18 cellular contexts compared by ENCODE assay signal in genomic region chrX:80432863-80433262, GRCh38. TPM values are rescaled to one million over a fixed set of nuclear protein-coding genes. Genes with fewer than 3 reads are reported as not detected.
DNase-seq lines count a peak whose midpoint lies in the region; ATAC-seq and TF ChIP-seq lines count a peak whose summit lies in the region.
"Had no signal": no experiment of that assay in that cellular context is flagged by ENCODE, and none has a peak within 500 bp of the region (broad histone marks: within the 10 kb centered on the region; RNA-seq: fewer than 3 reads in every experiment).

No MANE protein-coding gene starts in this region.

- no peaks in the 10 kb centered on the region for H3K36me3 ChIP-seq in thoracic aorta
- H3K36me3 ChIP-seq: neutrophil had no signal

- H3K4me1 ChIP-seq in thoracic aorta (ENCODE audit: control insufficient read depth in 1 of 2, low read depth in 2 of 2), result no peaks in the 10 kb centered on the region

- no peak overlapping the region for H3K4me3 Mint-ChIP-seq in chondrocyte (ENCODE audit: unreplicated experiment)
- H3K4me3 Mint-ChIP-seq: T-cell had no signal

- intact Hi-C loops in Right ventricle myocardium superior (cut with DNase I), result no loop called here
- intact Hi-C loops in Right ventricle myocardium inferior (cut with DNase I), result no loop called here

- no peaks in the 10 kb centered on the region for H3K27me3 ChIP-seq in thoracic aorta (replicated peaks; ENCODE audit: insufficient read depth)
- H3K27me3 ChIP-seq: neutrophil had no signal

- no peak for ATAC-seq in Right ventricle myocardium superior (ENCODE audit: poor library complexity)
- no peak for ATAC-seq in Right ventricle myocardium inferior
- no peak for ATAC-seq in thoracic aorta (ENCODE audit: insufficient number of reproducible peaks, low FRiP score, low read depth)
- ATAC-seq in HG02884 (IDR thresholded peaks at IDR 0.05; ENCODE audit: unreplicated experiment), result no peak
- ATAC-seq: T-cell had no signal

- DNase-seq in Right ventricle myocardium superior, result peak; percentile 26
- no peak for DNase-seq in Right ventricle myocardium inferior (ENCODE audit: missing footprints)
- DNase-seq in NB4 (ENCODE audit: low read depth), result peak; percentile 26
- DNase-seq in fibroblast of pulmonary artery (ENCODE audit: low read depth), result peak; percentile 11
- peak; percentile 2 for DNase-seq in thoracic aorta (ENCODE audit: low spot score)
- DNase-seq in C1 segment of cervical spinal cord (lab: John Stamatoyannopoulos, UW), result no peak
- DNase-seq in chondrocyte (ENCODE audit: low spot score), result no peak
- DNase-seq: activated CD4-positive, alpha-beta T cell treated with anti-CD3 and anti-CD28 coated beads, Interleukin-2, amount 50 U/mL, for 1 hour; activated CD8-positive, alpha-beta memory T cell treated with anti-CD3 and anti-CD28 coated beads, Interleukin-2, amount 50 U/mL, for 48 hours; activated effector memory CD4-positive, alpha-beta T cell treated with Interleukin-2 at 50 U/mL for 16 hours; hippocampal formation; mammary epithelial cell; NCI-H510A treated with DMSO at 0.1 percent for 48 hours; substantia nigra; T-cell had no signal

- no peaks in the 10 kb centered on the region for H3K9me3 ChIP-seq in thoracic aorta
- H3K9me3 ChIP-seq: neutrophil had no signal

- TF ChIP-seq CTCF in NB4 (IDR thresholded peaks at IDR 0.05; ENCODE audit: low read depth, low read length) (no peak), fibroblast of pulmonary artery (IDR thresholded peaks at IDR 0.05; ENCODE audit: low read length, missing control alignments) (no peak), thoracic aorta (IDR thresholded peaks at IDR 0.05) (no peak), chondrocyte (IDR thresholded peaks at IDR 0.05) (no peak)

- H3K27me3 Mint-ChIP-seq in chondrocyte (ENCODE audit: low read depth), result no peaks in the 10 kb centered on the region
- H3K27me3 Mint-ChIP-seq: T-cell had no signal

- H3K27ac ChIP-seq in thoracic aorta, result peak overlapping the region in 1 of 2 donors; percentile 35
- H3K27ac ChIP-seq: neutrophil had no signal

- H3K4me1 Mint-ChIP-seq in chondrocyte (ENCODE audit: low read depth), result no peaks in the 10 kb centered on the region
- H3K4me1 Mint-ChIP-seq: T-cell had no signal

- no peak overlapping the region for H3K4me3 ChIP-seq in NB4 (ENCODE audit: low read depth, low read length)
- H3K4me3 ChIP-seq in fibroblast of pulmonary artery (replicated peaks; ENCODE audit: low read depth, low read length), result no peak overlapping the region
- no peak overlapping the region for H3K4me3 ChIP-seq in thoracic aorta

- TF ChIP-seq POLR2A in NB4 (IDR thresholded peaks at IDR 0.05; ENCODE audit: extremely low read depth, insufficient read length), result no peak

- no peak overlapping the region for H3K27ac Mint-ChIP-seq in chondrocyte (ENCODE audit: unreplicated experiment)
- H3K27ac Mint-ChIP-seq: T-cell had no signal

- no peaks in the 10 kb centered on the region for H3K36me3 Mint-ChIP-seq in chondrocyte (ENCODE audit: low read depth)
- H3K36me3 Mint-ChIP-seq: T-cell had no signal

- H3K9me3 Mint-ChIP-seq in chondrocyte (ENCODE audit: low read depth), result peaks cover 21% of the 10 kb centered on the region

RNA-seq across cellular contexts. Expression of gene TENT5D, which starts 12.6 kb away (rescaled TPM):
- total RNA-seq in Right ventricle myocardium superior, result not detected
- total RNA-seq in Right ventricle myocardium inferior, result not detected
- total RNA-seq in thoracic aorta, result not detected
- not detected in 3 replicates for total RNA-seq in chondrocyte
- total RNA-seq: fibroblast of villous mesenchyme, T-cell had no signal

Comparison
In these comparisons a context has a peak if more than half of its experiments do, and no peak if none do; other contexts are left out.
1. DNase-seq: peak in Right ventricle myocardium superior (single experiment), NB4 (single experiment), fibroblast of pulmonary artery (single experiment) and thoracic aorta (single experiment); none in Right ventricle myocardium inferior (single experiment), C1 segment of cervical spinal cord (0 of 14) and chondrocyte (single experiment).